Comparison of ENCODE assay signal across 1 cellular context in genomic region chr16:2148714-2149629, GRCh38.
A peak's percentile ranks its signal among the peaks of the same experiment; 100 is the strongest.
TF ChIP-seq lines count a peak whose summit lies in the region.

No MANE protein-coding gene starts in this region.

TF ChIP-seq in A549, 52 proteins besides CTCF, POLR2A, EP300 and RAD21:
- TF ChIP-seq TFCP2L1 (CRISPR knock-in tag; IDR thresholded peaks at IDR 0.05) (peak; percentile 86; the same call in 1 of the 2 replicates), BCL3 (IDR thresholded peaks at IDR 0.05) (0 out of 3 replicates have a peak, but pooled peaks have one; percentile 4), HOXB13 (CRISPR knock-in tag; IDR thresholded peaks at IDR 0.05; ENCODE audit: low read depth) (no peak), MAZ (IDR thresholded peaks at IDR 0.05; ENCODE audit: borderline replicate concordance, low read depth, low read length) (no peak), PHF8 (IDR thresholded peaks at IDR 0.05; ENCODE audit: borderline replicate concordance, low read depth) (no peak), EHF (CRISPR knock-in tag; IDR thresholded peaks at IDR 0.05) (peak; percentile 49; the same call in 1 of the 2 replicates), MAX (IDR thresholded peaks at IDR 0.05) (peak; percentile 51; the same call in 1 of the 2 replicates), POLR2AphosphoS2 (conservative IDR thresholded peaks at IDR 0.05; ENCODE audit: low read length) (peak; percentile 86; the same call in 1 of the 2 replicates), ATOH8 (CRISPR knock-in tag; IDR thresholded peaks at IDR 0.05; ENCODE audit: low read depth) (no peak), BHLHE40 (IDR thresholded peaks at IDR 0.05; ENCODE audit: low read depth, low read length) (no peak), PBX3 (IDR thresholded peaks at IDR 0.05) (peak; percentile 70; the same call in 1 of the 2 replicates), RNF2 (IDR thresholded peaks at IDR 0.05; ENCODE audit: borderline replicate concordance, low read depth) (0 out of 2 replicates have a peak, but pooled peaks have one; percentile 44), FOSL2 (IDR thresholded peaks at IDR 0.05) (no peak), FOSL2 (CRISPR knock-in tag; IDR thresholded peaks at IDR 0.05) (no peak), TP53 (CRISPR knock-in tag; IDR thresholded peaks at IDR 0.05) (peak; percentile 87; the same call in 1 of the 2 replicates), NR3C1 (IDR thresholded peaks at IDR 0.05) (no peak), ZC3H11A (IDR thresholded peaks at IDR 0.05) (no peak)
